In the genomic region with DNA sequence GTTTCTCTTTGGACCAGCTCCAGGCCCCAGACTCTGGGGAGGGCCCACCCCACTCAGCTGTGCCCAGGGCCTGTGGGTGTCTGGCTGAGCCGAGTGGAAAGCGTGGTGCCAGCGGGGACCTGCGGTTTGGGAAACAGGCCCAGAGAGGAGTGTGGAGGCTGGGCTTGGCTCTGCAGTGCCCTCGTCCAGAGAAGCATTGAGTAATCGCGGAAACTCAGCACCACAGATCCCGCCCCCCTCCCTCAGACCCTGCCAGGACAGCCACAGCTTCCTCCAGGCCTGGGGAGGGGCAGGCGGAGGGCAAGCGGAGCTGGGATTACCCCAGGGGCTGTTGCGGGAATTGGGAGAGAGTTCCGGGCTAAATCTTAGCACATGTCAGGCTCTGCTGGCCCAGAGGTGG, we compare ENCODE assay signal across 8 cellular contexts. TPM values are rescaled to one million over a fixed set of nuclear protein-coding genes. Genes with fewer than 3 reads are reported as not detected.
A peak's percentile ranks its signal among the peaks of the same experiment; 100 is the strongest.
DNase-seq lines count a peak whose midpoint lies in the region; ATAC-seq and TF ChIP-seq lines count a peak whose summit lies in the region.

No MANE protein-coding gene starts in this region.

- in situ Hi-C loops in KBM-7 (cut with MboI; ENCODE audit: low pct_unique_long_range_greater_than_20kb, low sequenced_read_pairs) = loop anchor here (10.0 kb wide), 1 partner anchor 48 kb away; a partner anchor contains a TSS

- peak in 1 of 3 donors; percentile 20 for TF ChIP-seq CTCF in breast epithelium (IDR thresholded peaks at IDR 0.05)

- intact Hi-C loops in breast epithelium (cut with DNase I; ENCODE audit: low total_unique reads) = no loop called here
- intact Hi-C loops in left colon (cut with DNase I, micrococcal nuclease) = loop anchor here (5.0 to 10.0 kb wide), 2 partner anchors 50 to 58 kb away; a partner anchor contains a TSS

- H3K27me3 ChIP-seq in breast epithelium = no peaks in the 10 kb centered on the region

- DNase-seq in AG08395 (ENCODE audit: low spot score) (peak; percentile 97), KBM-7 (peak; percentile 92), breast epithelium (ENCODE audit: low spot score in 2 of 2) (peak; percentile 90 to 92), left colon (peak; percentile 68 to 83), stromal cell of bone marrow (ENCODE audit: low read depth) (peak; percentile 97), NCI-H524 (lab: John Stamatoyannopoulos, UW) (no peak)
- no peak for DNase-seq in effector CD4-positive, alpha-beta T cell

- peaks cover 8 to 23% of the 10 kb centered on the region in 2 donors for H3K4me1 ChIP-seq in breast epithelium

- peak overlapping the region; percentile 93 to 99 for H3K27ac ChIP-seq in breast epithelium

- ATAC-seq in left colon (peak; percentile 35), GM19023 (IDR thresholded peaks at IDR 0.05; ENCODE audit: unreplicated experiment) (no peak)

- peak overlapping the region in 2 of 3 donors; percentile 7 to 52 for H3K4me3 ChIP-seq in breast epithelium

- H3K9me3 ChIP-seq in breast epithelium = no peaks in the 10 kb centered on the region

- no peaks in the 10 kb centered on the region for H3K36me3 ChIP-seq in breast epithelium

- no peak for TF ChIP-seq POLR2A in breast epithelium (IDR thresholded peaks at IDR 0.05)

RNA-seq across cellular contexts. Expression of a gene that starts 14.6 kb away (rescaled TPM):
- 10 to 100 TPM; 24.6 to 37.7 (median 28.8) TPM for total RNA-seq in breast epithelium
- total RNA-seq in left colon = 10 to 100 TPM; 75.5 to 94.3 TPM

RNA-seq across cellular contexts. Expression of a gene that starts 51.4 kb away (rescaled TPM):
- total RNA-seq in breast epithelium (10 to 100 TPM; 13.8 to 18.9 (median 14.9) TPM), left colon (10 to 100 TPM; 19.4 to 22.8 TPM)

Comparison
In these comparisons a context has a peak if more than half of its experiments do, and no peak if none do; other contexts are left out.
1. DNase-seq: peak in AG08395 (single experiment), KBM-7 (single experiment), breast epithelium (2 of 2), left colon (2 of 2) and stromal cell of bone marrow (single experiment); none in effector CD4-positive, alpha-beta T cell (single experiment) and NCI-H524 (0 of 2).